1 cellular context compared by ENCODE assay signal in genomic region chr10:43574035-43574892, GRCh38.
TF ChIP-seq lines count a peak whose summit lies in the region.

Gene ZNF239 (minus strand): TSS chr10:43574616. CDS start chr10:43558079, 16,537 bp downstream.

TF ChIP-seq in WTC11, 78 proteins besides CTCF, POLR2A, EP300 and RAD21 (continued from another document and continues in another):
- TF ChIP-seq ARID4B (CRISPR knock-in tag; IDR thresholded peaks at IDR 0.05; ENCODE audit: borderline replicate concordance): peak; percentile 96; the same call in 1 of the 2 replicates
- TF ChIP-seq ZNF317 (CRISPR knock-in tag; IDR thresholded peaks at IDR 0.05; ENCODE audit: borderline replicate concordance, low read depth): peak; percentile 76; the same call in 1 of the 2 replicates
- TF ChIP-seq ZNF219 (CRISPR knock-in tag; IDR thresholded peaks at IDR 0.05; ENCODE audit: borderline replicate concordance): peak; percentile 98
- peak; percentile 76; the same call in 1 of the 2 replicates for TF ChIP-seq ZBTB21 (CRISPR knock-in tag; IDR thresholded peaks at IDR 0.05; ENCODE audit: borderline replicate concordance)
- no peak for TF ChIP-seq AR (CRISPR knock-in tag; IDR thresholded peaks at IDR 0.05)
- no peak for TF ChIP-seq GTF2I (CRISPR knock-in tag; conservative IDR thresholded peaks at IDR 0.05)
- no peak for TF ChIP-seq ZNF396 (CRISPR knock-in tag; IDR thresholded peaks at IDR 0.05; ENCODE audit: borderline replicate concordance)
- TF ChIP-seq ZNF232 (CRISPR knock-in tag; IDR thresholded peaks at IDR 0.05): peak; percentile 97
- TF ChIP-seq ZNF512 (CRISPR knock-in tag; IDR thresholded peaks at IDR 0.05; ENCODE audit: borderline replicate concordance): 0 out of 2 replicates have a peak, but pooled peaks have one; percentile 60
- TF ChIP-seq ELF4 (CRISPR knock-in tag; IDR thresholded peaks at IDR 0.05; ENCODE audit: low read depth): peak; percentile 97
- TF ChIP-seq MLX (CRISPR knock-in tag; IDR thresholded peaks at IDR 0.05): no peak; the same call in 1 of the 2 replicates
- no peak for TF ChIP-seq ATF1 (CRISPR knock-in tag; IDR thresholded peaks at IDR 0.05)
- TF ChIP-seq NFYB (CRISPR knock-in tag; conservative IDR thresholded peaks at IDR 0.05; ENCODE audit: low read depth): peak; percentile 43
- no peak for TF ChIP-seq ERG (CRISPR knock-in tag; IDR thresholded peaks at IDR 0.05)
- no peak for TF ChIP-seq GRHL2 (CRISPR knock-in tag; IDR thresholded peaks at IDR 0.05; ENCODE audit: insufficient replicate concordance, severe bottlenecking)
- TF ChIP-seq HMGXB4 (CRISPR knock-in tag; IDR thresholded peaks at IDR 0.05): peak; percentile 94
- no peak for TF ChIP-seq ZNF423 (CRISPR knock-in tag; IDR thresholded peaks at IDR 0.05)
- TF ChIP-seq ZSCAN18 (CRISPR knock-in tag; IDR thresholded peaks at IDR 0.05): no peak
- TF ChIP-seq E2F1 (CRISPR knock-in tag; IDR thresholded peaks at IDR 0.05): peak; percentile 85; the same call in 1 of the 2 replicates
- no peak for TF ChIP-seq NFATC4 (CRISPR knock-in tag; IDR thresholded peaks at IDR 0.05)
- TF ChIP-seq JAZF1 (CRISPR knock-in tag; IDR thresholded peaks at IDR 0.05): no peak
- peak; percentile 91 for TF ChIP-seq CREM (CRISPR knock-in tag; IDR thresholded peaks at IDR 0.05)
- peak; percentile 96 for TF ChIP-seq TP53 (CRISPR knock-in tag; IDR thresholded peaks at IDR 0.05)
- peak; percentile 75 for TF ChIP-seq NR2C2 (CRISPR knock-in tag; IDR thresholded peaks at IDR 0.05)
- no peak for TF ChIP-seq IRF2 (CRISPR knock-in tag; IDR thresholded peaks at IDR 0.05; ENCODE audit: borderline replicate concordance, low read depth)
- TF ChIP-seq CREB1 (CRISPR knock-in tag; IDR thresholded peaks at IDR 0.05): peak; percentile 85
- no peak for TF ChIP-seq PRRX2 (CRISPR knock-in tag; IDR thresholded peaks at IDR 0.05)
- peak; percentile 78 for TF ChIP-seq USF2 (CRISPR knock-in tag; IDR thresholded peaks at IDR 0.05)
- no peak; the same call in 1 of the 2 replicates for TF ChIP-seq PREB (CRISPR knock-in tag; IDR thresholded peaks at IDR 0.05; ENCODE audit: borderline replicate concordance)
- no peak for TF ChIP-seq RORB (CRISPR knock-in tag; IDR thresholded peaks at IDR 0.05)
- peak; percentile 40; the same call in 1 of the 2 replicates for TF ChIP-seq ZNF281 (CRISPR knock-in tag; IDR thresholded peaks at IDR 0.05)
- peak; percentile 94 for TF ChIP-seq E2F4 (CRISPR knock-in tag; IDR thresholded peaks at IDR 0.05; ENCODE audit: borderline replicate concordance, low read depth)
- TF ChIP-seq ZNF263 (CRISPR knock-in tag; IDR thresholded peaks at IDR 0.05; ENCODE audit: low read depth): peak; percentile 86
- peak; percentile 95 for TF ChIP-seq SMAD4 (CRISPR knock-in tag; IDR thresholded peaks at IDR 0.05)
